ENCODE assay signal across 11 cellular contexts in the genomic region with DNA sequence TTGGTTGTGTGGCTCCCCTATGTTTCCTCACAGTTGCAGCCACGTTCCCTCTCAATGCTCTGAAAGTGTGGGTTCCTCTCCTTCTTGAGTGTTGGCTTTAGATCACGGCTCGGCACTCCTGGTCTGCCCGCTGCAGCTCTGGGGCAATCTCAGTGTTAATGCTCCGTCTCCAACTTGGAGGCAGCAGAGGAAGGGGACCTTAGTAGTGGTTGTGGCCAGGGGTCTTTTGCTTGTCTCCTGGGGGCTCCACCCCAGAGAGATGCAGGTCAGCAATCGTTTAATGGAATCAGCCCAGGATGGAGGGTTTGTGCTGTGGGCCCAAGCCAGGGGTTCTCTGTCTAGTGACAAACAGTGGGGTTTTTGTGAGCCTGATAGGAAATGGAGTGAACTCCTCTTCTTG.
"Had no signal": no experiment of that assay in that cellular context is flagged by ENCODE, and none has a peak within 500 bp of the region (broad histone marks: within the 10 kb centered on the region; RNA-seq: fewer than 3 reads in every experiment).

No MANE protein-coding gene starts in this region.

- H3K4me1 Mint-ChIP-seq: GM23338 had no signal

- H3K36me3 ChIP-seq: HAP-1 had no signal

- DNase-seq: GM23248, GOT3, H7, H9, HCEC 1CT, HFFc6 had no signal

- H3K9me3 Mint-ChIP-seq: GM23338 had no signal

- H3K4me3 Mint-ChIP-seq: GM23338, H9, HFFc6 had no signal

- H3K27ac Mint-ChIP-seq: GM23338, H9, HFFc6 had no signal

- H3K9ac ChIP-seq: GM23248 had no signal

- H3K9me3 ChIP-seq: HAP-1 had no signal

- FAIRE-seq: H1, H54 had no signal

- H3K27ac ChIP-seq: GM23248 had no signal

- H3K4me3 ChIP-seq: GM23248, GM23338, HAP-1 had no signal

- H3K4me1 ChIP-seq: HAP-1 had no signal

- ATAC-seq: GM23338, HCT116 had no signal
